In genomic region chr19:48616041-48616436, GRCh38 we compare ENCODE assay signal across 14 cellular contexts. TPM values are rescaled to one million over a fixed set of nuclear protein-coding genes. Genes with fewer than 3 reads are reported as not detected.
DNase-seq lines count a peak whose midpoint lies in the region; ATAC-seq and TF ChIP-seq lines count a peak whose summit lies in the region.
"Had no signal": no experiment of that assay in that cellular context is flagged by ENCODE, and none has a peak within 500 bp of the region (broad histone marks: within the 10 kb centered on the region; RNA-seq: fewer than 3 reads in every experiment).

No MANE protein-coding gene starts in this region.

- intact Hi-C loops in activated B cell treated with CpG ODN at 0.5 μM for 24 hours (cut with micrococcal nuclease) (no loop called here), stomach (cut with DNase I; ENCODE audit: low total_unique reads) (no loop called here)

- peak overlapping the region; percentile 74; the same call in 1 of the 2 replicates for H3K9ac ChIP-seq in iPS-20b (ENCODE audit: low read depth, low read length)

- H3K36me3 ChIP-seq in iPS-20b (ENCODE audit: insufficient read depth, low read depth, low read length) (peaks cover 35% of the 10 kb centered on the region), stomach (peaks cover 24 to 37% (median 31%) of the 10 kb centered on the region in 4 donors)

- CTCF ChIA-PET in activated B cell treated with CpG ODN at 0.5 μM for 24 hours (lab: Charles Lee), result no interaction called here

- peaks cover 14 to 27% of the 10 kb centered on the region in 2 donors for H3K36me3 Mint-ChIP-seq in activated T-cell treated with anti-CD3 and anti-CD28 coated beads, Interleukin-2, amount 50 U/mL, for 72 hours (ENCODE audit: insufficient read depth in 2 of 2)
- H3K36me3 Mint-ChIP-seq in activated B cell treated with CpG ODN at 0.5 μM for 24 hours (ENCODE audit: low read depth), result peaks cover 50% of the 10 kb centered on the region

- ATAC-seq in activated T-cell treated with anti-CD3 and anti-CD28 coated beads, Interleukin-2, amount 50 U/mL, for 72 hours (replicated peaks in 1 of 2), result no peak
- no peak for ATAC-seq in activated B cell treated with CpG ODN at 0.5 μM for 24 hours (ENCODE audit: low read depth)
- no peak for ATAC-seq in HG02852 (IDR thresholded peaks at IDR 0.05; ENCODE audit: unreplicated experiment)
- no peak for ATAC-seq in GM21619 (IDR thresholded peaks at IDR 0.05; ENCODE audit: unreplicated experiment)

- H3K4me3 ChIP-seq in iPS-20b (ENCODE audit: low read length) (peak overlapping the region; percentile 9; the same call in 1 of the 2 replicates), stomach (peak overlapping the region in 2 of 4 donors; percentile 90 to 93)

- no peak for TF ChIP-seq EP300 in stomach (IDR thresholded peaks at IDR 0.05)

- H3K27ac Mint-ChIP-seq in activated T-cell treated with anti-CD3 and anti-CD28 coated beads, Interleukin-2, amount 50 U/mL, for 72 hours, result peak overlapping the region; percentile 12
- peak overlapping the region; percentile 24 for H3K27ac Mint-ChIP-seq in activated B cell treated with CpG ODN at 0.5 μM for 24 hours

- H3K4me1 Mint-ChIP-seq in activated T-cell treated with anti-CD3 and anti-CD28 coated beads, Interleukin-2, amount 50 U/mL, for 72 hours (ENCODE audit: low read depth), result peaks cover 40% of the 10 kb centered on the region
- H3K4me1 Mint-ChIP-seq in activated B cell treated with CpG ODN at 0.5 μM for 24 hours, result peaks cover 42% of the 10 kb centered on the region

- no peaks in the 10 kb centered on the region for H3K9me3 Mint-ChIP-seq in activated T-cell treated with anti-CD3 and anti-CD28 coated beads, Interleukin-2, amount 50 U/mL, for 72 hours
- no peaks in the 10 kb centered on the region for H3K9me3 Mint-ChIP-seq in activated B cell treated with CpG ODN at 0.5 μM for 24 hours

- TF ChIP-seq POLR2A in stomach (IDR thresholded peaks at IDR 0.05), result no peak

- H3K27ac ChIP-seq in iPS-20b (ENCODE audit: low read length) (peak overlapping the region; percentile 67), stomach (peak overlapping the region; percentile 77 to 94 (median 93))
- H3K27ac ChIP-seq: brain microvascular endothelial cell had no signal

- 52 to 66% (median 60%) methylated on average over 8 to 16 of the region's 16 CpGs for WGBS in stomach, 5 donors

- no peaks in the 10 kb centered on the region for H3K9me3 ChIP-seq in iPS-20b (ENCODE audit: insufficient read depth, low read depth, low read length)
- no peaks in the 10 kb centered on the region for H3K9me3 ChIP-seq in stomach

- H3K4me1 ChIP-seq in iPS-20b (ENCODE audit: insufficient read depth, low read length) (peaks cover 15% of the 10 kb centered on the region), stomach (peaks cover 38 to 71% (median 65%) of the 10 kb centered on the region in 4 donors)

- TF ChIP-seq CTCF in activated B cell treated with CpG ODN at 0.5 μM for 24 hours (IDR thresholded peaks at IDR 0.05), result no peak
- no peak for TF ChIP-seq CTCF in stomach (IDR thresholded peaks at IDR 0.05)

- H3K4me3 Mint-ChIP-seq in activated T-cell treated with anti-CD3 and anti-CD28 coated beads, Interleukin-2, amount 50 U/mL, for 72 hours, result peak overlapping the region; percentile 100
- H3K4me3 Mint-ChIP-seq in activated B cell treated with CpG ODN at 0.5 μM for 24 hours, result peak overlapping the region; percentile 59

- no peaks in the 10 kb centered on the region for H3K27me3 Mint-ChIP-seq in activated T-cell treated with anti-CD3 and anti-CD28 coated beads, Interleukin-2, amount 50 U/mL, for 72 hours (ENCODE audit: low read depth)
- no peaks in the 10 kb centered on the region for H3K27me3 Mint-ChIP-seq in activated B cell treated with CpG ODN at 0.5 μM for 24 hours

- POLR2A ChIA-PET in activated B cell treated with CpG ODN at 0.5 μM for 24 hours (lab: Charles Lee), result interaction anchor here (0.6 to 3.3 kb wide), 3 partner anchors 8 to 40 kb away, joined by 3 to 22 read pairs (median 4); partner anchors contain the start of gene DBP

- H3K27me3 ChIP-seq in iPS-20b (ENCODE audit: insufficient read depth, low read length) (no peaks in the 10 kb centered on the region), stomach (no peaks in the 10 kb centered on the region)
- H3K27me3 ChIP-seq: brain microvascular endothelial cell had no signal

- DNase-seq in activated T-cell treated with anti-CD3 and anti-CD28 coated beads, Interleukin-2, amount 50 U/mL, for 72 hours, result no peak
- DNase-seq in activated T-cell treated with anti-CD3 and anti-CD28 coated beads, Interleukin-2, amount 50 U/mL, for 1 hour, result no peak
- DNase-seq in activated B cell treated with CpG ODN at 0.5 μM for 24 hours (no peak), stomach (no peak), HuH-7.5 (ENCODE audit: low spot score) (no peak)
- DNase-seq: brain microvascular endothelial cell; foreskin fibroblast; NCI-H1092 treated with DMSO at 0.1 percent for 48 hours; NK-92 treated with Interleukin-12 subunit alpha and Interleukin-12 subunit beta, amount 100 ng/mL, for 24 hours; stimulated activated CD4-positive, alpha-beta T cell treated with anti-CD3 and anti-CD28 coated beads, Interleukin-12 subunit alpha, Interleukin-12 subunit beta, amount 100 ng/mL, for 4 hours had no signal

RNA-seq across cellular contexts. Expression of gene FAM83E, which starts 1.2 kb away (rescaled TPM):
- total RNA-seq in activated T-cell treated with anti-CD3 and anti-CD28 coated beads, Interleukin-2, amount 50 U/mL, for 72 hours, result 1 to 10 TPM; 7.5 to 8.5 TPM
- total RNA-seq in activated B cell treated with CpG ODN at 0.5 μM for 24 hours, result 3.5 and 5.6 TPM in 2 replicates
- 100 to 1,000 TPM in 2 of 5 donors, 10 to 100 TPM in 3; 17.5 to 275 (median 56.0) TPM for total RNA-seq in stomach
- polyA plus RNA-seq in stomach, result 10 to 100 TPM; 13.3 to 62.5 (median 15.4) TPM

RNA-seq across cellular contexts. Expression of gene RPL18, which starts 2.9 kb away (rescaled TPM):
- total RNA-seq in activated T-cell treated with anti-CD3 and anti-CD28 coated beads, Interleukin-2, amount 50 U/mL, for 72 hours, result 1,000 to 10,000 TPM; 1,953 to 2,080 TPM
- 2,427 and 2,762 TPM in 2 replicates for total RNA-seq in activated B cell treated with CpG ODN at 0.5 μM for 24 hours
- total RNA-seq in stomach, result 1,000 to 10,000 TPM; 1,272 to 3,316 (median 1,768) TPM
- polyA plus RNA-seq in stomach, result 1,000 to 10,000 TPM; 2,771 to 3,739 (median 3,620) TPM

RNA-seq across cellular contexts. Expression of gene SPHK2, which starts 3.3 kb away (rescaled TPM):
- total RNA-seq in activated T-cell treated with anti-CD3 and anti-CD28 coated beads, Interleukin-2, amount 50 U/mL, for 72 hours, result 10 to 100 TPM; 26.9 to 27.2 TPM
- total RNA-seq in activated B cell treated with CpG ODN at 0.5 μM for 24 hours (38.2 and 48.5 TPM in 2 replicates), stomach (100 to 1,000 TPM in 1 of 5 donors, 10 to 100 TPM in 4; 10.6 to 156 (median 19.2) TPM)
- polyA plus RNA-seq in stomach, result 10 to 100 TPM in 2 of 3 donors, 1 to 10 TPM in 1; 9.4 to 20.5 (median 19.9) TPM

RNA-seq across cellular contexts. Expression of gene SPACA4, which starts 9.5 kb away (rescaled TPM):
- total RNA-seq in activated T-cell treated with anti-CD3 and anti-CD28 coated beads, Interleukin-2, amount 50 U/mL, for 72 hours, result not detected
- not detected in 2 replicates for total RNA-seq in activated B cell treated with CpG ODN at 0.5 μM for 24 hours
- not detected for total RNA-seq in stomach
- polyA plus RNA-seq in stomach, result not detected
- total RNA-seq: liver had no signal
- polyA plus RNA-seq: liver had no signal

RNA-seq across cellular contexts. Expression of gene DBP, which starts 21.1 kb away (rescaled TPM):
- total RNA-seq in activated T-cell treated with anti-CD3 and anti-CD28 coated beads, Interleukin-2, amount 50 U/mL, for 72 hours, result 10 to 100 TPM in 1 of 2 donors, 1 to 10 TPM in 1; 8.2 to 13.4 TPM
- total RNA-seq in activated B cell treated with CpG ODN at 0.5 μM for 24 hours (8.7 and 9.2 TPM in 2 replicates), stomach (10 to 100 TPM in 1 of 5 donors, 1 to 10 TPM in 3, not detected in 1; 7.2 to 21.7 (median 9.7) TPM)
- polyA plus RNA-seq in stomach, result 10 to 100 TPM in 1 of 3 donors, 1 to 10 TPM in 2; 4.2 to 29.0 (median 9.2) TPM
